In the genomic region with DNA sequence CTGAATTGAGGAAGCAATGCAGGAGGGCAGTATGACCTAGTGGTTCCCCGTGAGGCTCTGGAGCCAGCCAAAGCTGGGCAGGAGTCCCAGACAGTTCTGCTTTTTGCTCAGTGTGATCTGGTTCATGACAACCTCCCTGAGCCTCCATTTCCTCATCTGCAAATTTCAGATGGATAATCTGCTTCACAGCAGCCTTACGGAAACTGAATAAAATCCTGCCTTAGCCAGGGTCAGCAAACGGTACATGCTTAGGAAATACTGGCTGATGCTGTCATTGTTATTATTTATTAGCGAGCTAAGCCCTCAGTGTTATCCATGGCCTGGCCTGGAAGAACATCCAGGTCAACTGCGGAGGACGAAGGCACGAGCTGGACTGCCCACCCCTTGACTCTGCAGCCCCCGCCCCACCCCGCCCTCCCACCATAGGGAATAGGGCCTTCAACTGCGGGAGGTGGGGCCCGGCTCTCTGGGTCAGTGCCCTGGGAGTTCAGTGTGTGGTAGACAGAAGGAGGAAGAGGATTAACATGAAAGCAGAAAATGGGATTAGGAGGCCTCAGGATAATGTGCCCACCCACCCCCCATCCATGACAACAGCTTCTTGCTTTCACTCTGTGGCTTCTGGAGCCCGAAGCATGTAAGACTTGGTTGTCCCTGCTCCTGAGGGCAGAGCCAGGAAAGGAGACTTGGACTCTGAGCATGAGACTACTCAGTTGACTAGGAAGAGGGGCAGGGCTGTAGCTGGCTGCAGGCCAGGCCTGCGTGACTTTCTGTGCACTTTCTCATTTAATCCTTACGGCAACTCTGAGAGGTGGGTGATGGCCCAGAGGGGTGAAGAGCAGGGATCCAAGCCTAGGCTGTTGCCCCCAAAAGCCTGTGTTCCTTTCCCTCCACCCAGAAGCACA, we compare ENCODE assay signal across 13 cellular contexts. TPM values are rescaled to one million over a fixed set of nuclear protein-coding genes. Genes with fewer than 3 reads are reported as not detected.
DNase-seq lines count a peak whose midpoint lies in the region; ATAC-seq, FAIRE-seq and TF ChIP-seq lines count a peak whose summit lies in the region.
"Had no signal": no experiment of that assay in that cellular context is flagged by ENCODE, and none has a peak within 500 bp of the region (broad histone marks: within the 10 kb centered on the region; RNA-seq: fewer than 3 reads in every experiment).

No MANE protein-coding gene starts in this region.

- DNase-seq in Caco-2 (no peak), left cardiac atrium (peak; percentile 64), EL (no peak)
- DNase-seq in activated naive CD8-positive, alpha-beta T cell treated with anti-CD3 and anti-CD28 coated beads, Interleukin-2, amount 50 U/mL, for 24 hours = no peak
- no peak for DNase-seq in CD4-positive, alpha-beta memory T cell
- DNase-seq: activated T-cell treated with anti-CD3 and anti-CD28 coated beads, Interleukin-2, amount 50 U/mL, for 24 hours; NCI-H1694 treated with DMSO at 0.1 percent for 48 hours; stimulated activated CD4-positive, alpha-beta T cell treated with anti-CD3 and anti-CD28 coated beads, Interleukin-2, amount 100 ng/mL, for 48 hours; T-helper 1 cell had no signal

- no peaks in the 10 kb centered on the region for H3K27me3 Mint-ChIP-seq in Caco-2 (ENCODE audit: insufficient read depth, unreplicated experiment)
- H3K27me3 Mint-ChIP-seq in activated naive CD8-positive, alpha-beta T cell treated with anti-CD3 and anti-CD28 coated beads, Interleukin-2, amount 50 U/mL, for 24 hours = peaks cover 5% of the 10 kb centered on the region
- peaks cover 0 to 6% of the 10 kb centered on the region in 2 donors for H3K27me3 Mint-ChIP-seq in CD4-positive, alpha-beta memory T cell

- no peaks in the 10 kb centered on the region for H3K27me3 ChIP-seq in Caco-2 (replicated peaks; ENCODE audit: control insufficient read depth, insufficient read depth, low read length)
- no peaks in the 10 kb centered on the region for H3K27me3 ChIP-seq in rectal smooth muscle tissue (ENCODE audit: control insufficient read depth, insufficient read depth, low read length)
- no peaks in the 10 kb centered on the region for H3K27me3 ChIP-seq in CD4-positive, alpha-beta memory T cell (ENCODE audit: insufficient read depth, low read length)

- CTCF ChIA-PET in Caco-2 (lab: Charles Lee) = interaction anchor here (0.7 to 1.4 kb wide), 2 partner anchors 191 to 196 kb away, joined by 3 to 6 read pairs; no protein-coding TSS in a partner anchor
- CTCF ChIA-PET in CD4-positive, alpha-beta memory T cell (lab: Charles Lee; ENCODE audit: partially characterized antibody) = no interaction called here

- TF ChIP-seq POLR2A in GM18505 (IDR thresholded peaks at IDR 0.05; ENCODE audit: borderline replicate concordance, extremely low read depth, insufficient read depth, insufficient read length) = no peak

- peaks cover 60% of the 10 kb centered on the region for H3K4me1 Mint-ChIP-seq in Caco-2 (ENCODE audit: low read depth, unreplicated experiment)
- no peaks in the 10 kb centered on the region for H3K4me1 Mint-ChIP-seq in activated naive CD8-positive, alpha-beta T cell treated with anti-CD3 and anti-CD28 coated beads, Interleukin-2, amount 50 U/mL, for 24 hours
- peaks cover 0 to 2% (median 0%) of the 10 kb centered on the region in 4 donors for H3K4me1 Mint-ChIP-seq in CD4-positive, alpha-beta memory T cell
- H3K4me1 Mint-ChIP-seq: B cell had no signal

- POLR2A ChIA-PET in Caco-2 (lab: Charles Lee) = no interaction called here
- POLR2A ChIA-PET in CD4-positive, alpha-beta memory T cell (lab: Charles Lee; ENCODE audit: partially characterized antibody) = no interaction called here

- intact Hi-C loops in Caco-2 (cut with micrococcal nuclease; ENCODE audit: unreplicated experiment) (no loop called here), left cardiac atrium (cut with DNase I) (no loop called here)
- intact Hi-C loops in CD4-positive, alpha-beta memory T cell (cut with micrococcal nuclease) = no loop called here

- H3K4me3 Mint-ChIP-seq in Caco-2 (ENCODE audit: unreplicated experiment) = no peak overlapping the region
- H3K4me3 Mint-ChIP-seq in activated naive CD8-positive, alpha-beta T cell treated with anti-CD3 and anti-CD28 coated beads, Interleukin-2, amount 50 U/mL, for 24 hours = no peak overlapping the region
- no peak overlapping the region for H3K4me3 Mint-ChIP-seq in CD4-positive, alpha-beta memory T cell
- H3K4me3 Mint-ChIP-seq: activated T-cell treated with anti-CD3 and anti-CD28 coated beads, Interleukin-2, amount 50 U/mL, for 24 hours; B cell had no signal

- ATAC-seq in left cardiac atrium = peak; percentile 63 to 72
- ATAC-seq in GM18505 (IDR thresholded peaks at IDR 0.05; ENCODE audit: unreplicated experiment) = no peak
- no peak for ATAC-seq in activated naive CD8-positive, alpha-beta T cell treated with anti-CD3 and anti-CD28 coated beads, Interleukin-2, amount 50 U/mL, for 24 hours

- peaks cover 17% of the 10 kb centered on the region for H3K36me3 ChIP-seq in Caco-2 (ENCODE audit: control insufficient read depth, insufficient read depth, low read length)
- peaks cover 21% of the 10 kb centered on the region for H3K36me3 ChIP-seq in rectal smooth muscle tissue (ENCODE audit: control insufficient read depth, insufficient read depth, low read length)
- no peaks in the 10 kb centered on the region for H3K36me3 ChIP-seq in CD4-positive, alpha-beta memory T cell (ENCODE audit: insufficient read depth, low read length)

- H3K9me3 ChIP-seq in Caco-2 = no peaks in the 10 kb centered on the region
- H3K9me3 ChIP-seq in CD4-positive, alpha-beta memory T cell (ENCODE audit: control insufficient read depth in 1 of 2, low read length in 2 of 2) = no peaks in the 10 kb centered on the region

- peak overlapping the region; percentile 73 for H3K27ac ChIP-seq in rectal smooth muscle tissue (ENCODE audit: low read depth, low read length)
- no peak overlapping the region for H3K27ac ChIP-seq in CD4-positive, alpha-beta memory T cell (ENCODE audit: low read depth, low read length)

- H3K4me3 ChIP-seq in Caco-2 (ENCODE audit: low read depth, low read length) (no peak overlapping the region), rectal smooth muscle tissue (ENCODE audit: low read length) (no peak overlapping the region)
- no peak overlapping the region for H3K4me3 ChIP-seq in CD4-positive, alpha-beta memory T cell (ENCODE audit: low read length in 2 of 2)

- H3K27ac Mint-ChIP-seq in Caco-2 (ENCODE audit: unreplicated experiment) = peak overlapping the region; percentile 96
- no peak overlapping the region for H3K27ac Mint-ChIP-seq in activated naive CD8-positive, alpha-beta T cell treated with anti-CD3 and anti-CD28 coated beads, Interleukin-2, amount 50 U/mL, for 24 hours
- H3K27ac Mint-ChIP-seq in CD4-positive, alpha-beta memory T cell = no peak overlapping the region
- H3K27ac Mint-ChIP-seq: activated T-cell treated with anti-CD3 and anti-CD28 coated beads, Interleukin-2, amount 50 U/mL, for 24 hours; B cell had no signal

- peak; percentile 89 for FAIRE-seq in TTC549 (lab: Jason Lieb, UNC)

- no peak overlapping the region for H3K9ac ChIP-seq in rectal smooth muscle tissue (ENCODE audit: low read length)

- no peak for TF ChIP-seq CTCF in Caco-2 (IDR thresholded peaks at IDR 0.05; ENCODE audit: insufficient read depth in 1 of 2, low read depth in 1 of 2, low read length in 1 of 2, severe bottlenecking in 1 of 2, unreplicated experiment in 1 of 2)

- peaks cover 73% of the 10 kb centered on the region for H3K36me3 Mint-ChIP-seq in Caco-2 (ENCODE audit: insufficient read depth, unreplicated experiment)
- H3K36me3 Mint-ChIP-seq in activated naive CD8-positive, alpha-beta T cell treated with anti-CD3 and anti-CD28 coated beads, Interleukin-2, amount 50 U/mL, for 24 hours (ENCODE audit: low read depth) = no peaks in the 10 kb centered on the region
- no peaks in the 10 kb centered on the region for H3K36me3 Mint-ChIP-seq in CD4-positive, alpha-beta memory T cell

- no TSS peak for BruUV-seq in Caco-2 (replicated peaks; lab: Mats Ljungman, UMichigan)

- H3K4me1 ChIP-seq in Caco-2 = peaks cover 84% of the 10 kb centered on the region
- H3K4me1 ChIP-seq in rectal smooth muscle tissue (ENCODE audit: control insufficient read depth, insufficient read depth, low read length) = peaks cover 45% of the 10 kb centered on the region
- no peaks in the 10 kb centered on the region for H3K4me1 ChIP-seq in CD4-positive, alpha-beta memory T cell (ENCODE audit: insufficient read depth, low read length)

- no peaks in the 10 kb centered on the region for H3K9me3 Mint-ChIP-seq in Caco-2 (ENCODE audit: unreplicated experiment)
- H3K9me3 Mint-ChIP-seq in activated naive CD8-positive, alpha-beta T cell treated with anti-CD3 and anti-CD28 coated beads, Interleukin-2, amount 50 U/mL, for 24 hours = no peaks in the 10 kb centered on the region
- H3K9me3 Mint-ChIP-seq in CD4-positive, alpha-beta memory T cell = no peaks in the 10 kb centered on the region
- H3K9me3 Mint-ChIP-seq: activated T-cell treated with anti-CD3 and anti-CD28 coated beads, Interleukin-2, amount 50 U/mL, for 24 hours had no signal

RNA-seq across cellular contexts. Expression of gene PKDCC, which starts 13.1 kb away (rescaled TPM):
- total RNA-seq in Caco-2 (2022) (322 and 339 TPM in 2 replicates), left cardiac atrium (100 to 1,000 TPM; 138 to 209 TPM)
- not detected for total RNA-seq in CD4-positive, alpha-beta memory T cell
- under 1 TPM in 1 of 2 donors, not detected in 1; 0.41 TPM for polyA plus RNA-seq in CD4-positive, alpha-beta memory T cell

Comparison
In these comparisons a context has a peak if more than half of its experiments do, and no peak if none do; other contexts are left out.
1. ATAC-seq: peak in left cardiac atrium (2 of 2); none in GM18505 (single experiment) and activated naive CD8-positive, alpha-beta T cell treated with anti-CD3 and anti-CD28 coated beads, Interleukin-2, amount 50 U/mL, for 24 hours (single experiment).
2. RNA of gene PKDCC, which starts 13.1 kb away (total RNA-seq): 322 to 339 TPM in Caco-2 and 138 to 209 TPM in left cardiac atrium; not detected in CD4-positive, alpha-beta memory T cell; every median in the first group is over 100 times any median in the second.